In the genomic region with DNA sequence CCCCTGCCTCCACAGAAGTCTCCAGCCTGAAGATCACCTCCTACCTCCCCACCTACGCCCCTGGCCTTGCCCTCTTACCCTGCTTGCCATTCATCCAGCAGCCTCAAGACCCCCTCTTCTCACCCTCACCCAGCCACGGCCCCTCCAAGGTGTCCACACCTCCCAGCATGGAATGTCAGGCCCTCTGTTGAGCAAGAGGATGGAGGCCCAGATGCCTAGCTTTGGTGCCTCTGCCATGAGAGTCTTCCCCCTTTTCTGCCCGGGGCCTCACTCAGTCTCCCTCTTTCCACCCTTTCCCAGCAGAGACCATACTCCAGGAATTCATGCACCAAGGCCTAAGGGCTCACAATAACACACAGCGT, we compare ENCODE assay signal across 1 cellular context.
TF ChIP-seq lines count a peak whose summit lies in the region.

No MANE protein-coding gene starts in this region.

TF ChIP-seq in H1, 55 proteins besides CTCF, POLR2A, EP300 and RAD21:
- TF ChIP-seq CBX5 (IDR thresholded peaks at IDR 0.05; ENCODE audit: low read depth, low read length): no peak
- TF ChIP-seq SP4 (IDR thresholded peaks at IDR 0.05; ENCODE audit: low read length): no peak
- no peak for TF ChIP-seq RNF2 (IDR thresholded peaks at IDR 0.05; ENCODE audit: borderline replicate concordance, low read depth, low read length, missing control alignments, poor library complexity, severe bottlenecking)
- TF ChIP-seq NRF1 (IDR thresholded peaks at IDR 0.05; ENCODE audit: low read depth, low read length): no peak
- TF ChIP-seq CEBPB (IDR thresholded peaks at IDR 0.05; ENCODE audit: low read depth, low read length): no peak
- TF ChIP-seq JUND (IDR thresholded peaks at IDR 0.05; ENCODE audit: low read length): no peak
- TF ChIP-seq RFX5 (IDR thresholded peaks at IDR 0.05; ENCODE audit: borderline replicate concordance, low read depth, low read length): no peak
- no peak for TF ChIP-seq ATF3 (IDR thresholded peaks at IDR 0.05; ENCODE audit: insufficient read depth, low read depth, low read length)
